ENCODE assay signal across 1 cellular context in the genomic region with DNA sequence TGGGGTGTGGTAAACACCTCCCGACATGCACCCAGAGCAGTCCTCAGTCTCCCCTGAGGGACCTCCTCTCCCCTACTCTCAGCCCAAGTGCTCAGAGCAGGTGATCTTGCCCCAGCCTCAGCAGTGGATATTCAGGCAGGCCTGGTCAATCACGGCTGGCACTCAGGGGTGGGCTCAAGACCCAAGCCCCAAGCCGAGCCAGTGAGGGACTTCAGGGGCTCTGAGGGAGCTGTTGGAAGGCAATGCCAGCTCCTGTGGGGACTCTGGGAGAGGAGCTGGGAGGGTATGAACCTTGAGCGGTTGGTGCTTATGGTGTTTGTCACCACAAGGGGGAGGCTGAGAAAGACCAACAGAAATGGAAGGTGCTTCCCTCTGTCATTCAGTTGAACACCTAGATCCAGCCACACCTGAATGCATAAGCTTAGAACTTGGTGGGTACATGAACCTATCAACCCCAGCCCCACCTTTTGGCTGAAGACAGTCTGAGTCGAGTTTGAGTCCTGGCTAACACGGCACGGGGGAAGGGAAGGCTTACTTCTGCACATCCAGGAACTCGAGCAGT.
TF ChIP-seq lines count a peak whose summit lies in the region.

No MANE protein-coding gene starts in this region.

TF ChIP-seq in endothelial cell of umbilical vein, 7 proteins besides CTCF, POLR2A, EP300 and RAD21 (continued from another document):
- TF ChIP-seq FOS (IDR thresholded peaks at IDR 0.05; ENCODE audit: borderline replicate concordance, insufficient read depth, low read length) (no peak), MYC (IDR thresholded peaks at IDR 0.05; ENCODE audit: low read depth, low read length) (no peak)
- TF ChIP-seq, protein P1, sequence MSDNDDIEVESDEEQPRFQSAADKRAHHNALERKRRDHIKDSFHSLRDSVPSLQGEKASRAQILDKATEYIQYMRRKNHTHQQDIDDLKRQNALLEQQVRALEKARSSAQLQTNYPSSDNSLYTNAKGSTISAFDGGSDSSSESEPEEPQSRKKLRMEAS (IDR thresholded peaks at IDR 0.05; ENCODE audit: insufficient read depth, insufficient read length): no peak
